In genomic region chr2:17747684-17748452, GRCh38 we compare ENCODE assay signal across 21 cellular contexts. TPM values are rescaled to one million over a fixed set of nuclear protein-coding genes. Genes with fewer than 3 reads are reported as not detected.
DNase-seq lines count a peak whose midpoint lies in the region; ATAC-seq, FAIRE-seq and TF ChIP-seq lines count a peak whose summit lies in the region.
"Had no signal": no experiment of that assay in that cellular context is flagged by ENCODE, and none has a peak within 500 bp of the region (broad histone marks: within the 10 kb centered on the region; RNA-seq: fewer than 3 reads in every experiment).

No MANE protein-coding gene starts in this region.

- H3K4me2 ChIP-seq in astrocyte (ENCODE audit: low read length), result no peak overlapping the region

- intact Hi-C loops in adrenal gland (cut with DNase I), result no loop called here

- H2AFZ ChIP-seq in astrocyte (ENCODE audit: low read depth, low read length), result no peak overlapping the region

- H3K27ac ChIP-seq in astrocyte (ENCODE audit: low read depth, low read length) (no peak overlapping the region), iPS-20b (ENCODE audit: low read length) (peak overlapping the region; percentile 23), adrenal gland (no peak overlapping the region)
- H3K27ac ChIP-seq: colonic mucosa, esophagus squamous epithelium, right atrium auricular region, WERI-Rb-1 had no signal

- H3K36me3 Mint-ChIP-seq in astrocyte (ENCODE audit: low read depth, unreplicated experiment), result peaks cover 2% of the 10 kb centered on the region

- FAIRE-seq in astrocyte (lab: Jason Lieb, UNC), result no peak

- H3K9me3 Mint-ChIP-seq in astrocyte (ENCODE audit: unreplicated experiment), result no peaks in the 10 kb centered on the region
- H3K9me3 Mint-ChIP-seq: neural crest cell had no signal

- no peaks in the 10 kb centered on the region for H3K27me3 ChIP-seq in astrocyte (ENCODE audit: insufficient read depth, low read length)
- H3K27me3 ChIP-seq in iPS-20b (ENCODE audit: insufficient read depth, low read length), result no peaks in the 10 kb centered on the region
- H3K27me3 ChIP-seq in adrenal gland, result no peaks in the 10 kb centered on the region
- H3K27me3 ChIP-seq: colonic mucosa, esophagus squamous epithelium, right atrium auricular region had no signal

- H3K4me3 ChIP-seq in astrocyte (ENCODE audit: insufficient read depth, low read depth, low read length) (no peak overlapping the region), iPS-20b (ENCODE audit: low read length) (peak overlapping the region; percentile 24), adrenal gland (no peak overlapping the region)
- H3K4me3 ChIP-seq: colonic mucosa, esophagus squamous epithelium, lung, right atrium auricular region had no signal

- TF ChIP-seq POLR2A in adrenal gland (IDR thresholded peaks at IDR 0.05), result no peak

- ATAC-seq in GM19455 (IDR thresholded peaks at IDR 0.05; ENCODE audit: unreplicated experiment) (no peak), HG02981 (IDR thresholded peaks at IDR 0.05; ENCODE audit: unreplicated experiment) (no peak), GM21526 (IDR thresholded peaks at IDR 0.05; ENCODE audit: low FRiP score, unreplicated experiment) (no peak)

- peaks cover 62% of the 10 kb centered on the region for H3K79me2 ChIP-seq in astrocyte (ENCODE audit: insufficient read depth, low read length)

- H3K4me1 Mint-ChIP-seq in astrocyte (ENCODE audit: low read depth, unreplicated experiment), result peaks cover 13% of the 10 kb centered on the region

- H3K4me1 ChIP-seq in astrocyte (ENCODE audit: insufficient read depth, low read length), result peaks cover 3% of the 10 kb centered on the region
- peaks cover 15% of the 10 kb centered on the region for H3K4me1 ChIP-seq in iPS-20b (ENCODE audit: insufficient read depth, low read length)
- peaks cover 3 to 12% of the 10 kb centered on the region in 2 donors for H3K4me1 ChIP-seq in adrenal gland (replicated peaks in 1 of 2)
- H3K4me1 ChIP-seq: colonic mucosa had no signal

- H3K9me3 ChIP-seq in astrocyte (ENCODE audit: insufficient read depth, low read depth, low read length) (no peaks in the 10 kb centered on the region), iPS-20b (ENCODE audit: insufficient read depth, low read depth, low read length) (no peaks in the 10 kb centered on the region), adrenal gland (replicated peaks in 1 of 3) (no peaks in the 10 kb centered on the region)
- H3K9me3 ChIP-seq: Caco-2, colonic mucosa, esophagus squamous epithelium, right atrium auricular region had no signal

- no peak for TF ChIP-seq CTCF in astrocyte (IDR thresholded peaks at IDR 0.05; ENCODE audit: insufficient read depth, low read depth, low read length)
- TF ChIP-seq CTCF in adrenal gland (IDR thresholded peaks at IDR 0.05), result no peak

- H3K4me3 Mint-ChIP-seq in astrocyte (ENCODE audit: unreplicated experiment), result no peak overlapping the region
- H3K4me3 Mint-ChIP-seq: neural crest cell had no signal

- no peak overlapping the region for H3K27ac Mint-ChIP-seq in astrocyte (ENCODE audit: unreplicated experiment)

- H3K36me3 ChIP-seq in astrocyte (ENCODE audit: insufficient read depth, low read length) (no peaks in the 10 kb centered on the region), iPS-20b (ENCODE audit: insufficient read depth, low read depth, low read length) (peaks cover 31% of the 10 kb centered on the region), adrenal gland (replicated peaks in 1 of 2) (no peaks in the 10 kb centered on the region)
- H3K36me3 ChIP-seq: colonic mucosa had no signal

- DNase-seq in AG20443 (ENCODE audit: low spot score), result peak; percentile 12
- DNase-seq in HT1080 (ENCODE audit: low read depth), result peak; percentile 62
- DNase-seq in astrocyte (ENCODE audit: low read depth), result peak; percentile 25
- DNase-seq in adrenal gland, result no peak
- DNase-seq: activated CD8-positive, alpha-beta memory T cell treated with anti-CD3 and anti-CD28 coated beads for 24 hours; activated effector memory CD4-positive, alpha-beta T cell treated with Interleukin-2 at 50 U/mL for 16 hours; aorta; Caco-2; colonic mucosa; esophagus squamous epithelium; hippocampal formation; NCI-H446 treated with DMSO at 0.1 percent for 48 hours; stimulated activated CD4-positive, alpha-beta T cell treated with anti-CD3 and anti-CD28 coated beads, Interleukin-2, amount 100 ng/mL, for 24 hours; WERI-Rb-1 had no signal

- H4K20me1 ChIP-seq in astrocyte (ENCODE audit: insufficient read depth, low read length), result peaks cover 4% of the 10 kb centered on the region

- no peak overlapping the region for H3K9ac ChIP-seq in astrocyte (ENCODE audit: low read length)
- peak overlapping the region; percentile 24; the same call in 1 of the 2 replicates for H3K9ac ChIP-seq in iPS-20b (ENCODE audit: low read depth, low read length)

- WGBS in adrenal gland, 4 donors, result 86 to 91% (median 90%) methylated on average over 4 of the region's 4 CpGs

- H3K27me3 Mint-ChIP-seq in astrocyte (ENCODE audit: low read depth, unreplicated experiment), result no peaks in the 10 kb centered on the region

RNA-seq across cellular contexts. Expression of gene SMC6, which starts 5.7 kb away (rescaled TPM):
- 18.0 and 19.6 TPM in 2 replicates for total RNA-seq in HT1080 (2014; rRNA removed; shearing (Covaris generic))
- 18.8 and 22.2 TPM in 2 replicates for polyA plus RNA-seq in HT1080 (2015; cell fraction: cytosol; rRNA removed)
- polyA plus RNA-seq in HT1080 (2015; cell fraction: nucleus; rRNA removed), result 40.2 and 43.7 TPM in 2 replicates
- total RNA-seq in astrocyte (17.3 and 20.1 TPM in 2 replicates), adrenal gland (1 to 10 TPM; 4.2 to 9.4 (median 7.3) TPM)
- polyA plus RNA-seq in adrenal gland, result 1 to 10 TPM; 4.8 to 10.0 (median 6.8) TPM

RNA-seq across cellular contexts. Expression of gene GEN1, which starts 6.1 kb away (rescaled TPM):
- total RNA-seq in HT1080 (2014; rRNA removed; shearing (Covaris generic)), result 11.0 and 11.9 TPM in 2 replicates
- polyA plus RNA-seq in HT1080 (2015; cell fraction: cytosol; rRNA removed), result 6.2 and 8.2 TPM in 2 replicates
- 43.0 and 52.9 TPM in 2 replicates for polyA plus RNA-seq in HT1080 (2015; cell fraction: nucleus; rRNA removed)
- total RNA-seq in astrocyte, result 4.6 and 9.1 TPM in 2 replicates
- 10 to 100 TPM in 2 of 8 donors, 1 to 10 TPM in 6; 1.5 to 20.1 (median 4.2) TPM for total RNA-seq in adrenal gland
- polyA plus RNA-seq in adrenal gland, result 1 to 10 TPM; 2.9 to 5.4 (median 5.3) TPM

Comparison
In these comparisons a context has a peak if more than half of its experiments do, and no peak if none do; other contexts are left out.
1. DNase-seq: peak in AG20443 (single experiment), HT1080 (single experiment) and astrocyte (single experiment); none in adrenal gland (0 of 7).